Comparison of ENCODE assay signal across 15 cellular contexts in the genomic region with DNA sequence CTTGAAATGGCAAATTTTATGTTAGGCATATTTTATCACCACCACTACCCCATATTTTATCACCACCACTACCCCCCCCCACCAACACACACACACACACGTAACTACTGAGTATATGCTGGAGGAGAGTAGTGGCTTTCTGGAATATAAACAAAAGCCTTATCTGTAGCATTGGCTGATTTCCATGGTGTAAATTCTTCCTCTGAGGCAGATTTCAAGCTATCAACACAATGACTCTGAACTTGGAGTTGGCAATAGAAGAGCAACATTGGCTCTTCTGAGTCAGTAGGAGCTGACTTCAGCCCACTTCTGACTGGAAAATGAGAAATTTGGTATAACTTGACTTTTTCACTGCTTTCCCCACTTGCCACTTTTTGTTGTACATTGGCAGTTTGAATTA.
A peak's percentile ranks its signal among the peaks of the same experiment; 100 is the strongest.
DNase-seq lines count a peak whose midpoint lies in the region; ATAC-seq and TF ChIP-seq lines count a peak whose summit lies in the region.
"Had no signal": no experiment of that assay in that cellular context is flagged by ENCODE, and none has a peak within 500 bp of the region (broad histone marks: within the 10 kb centered on the region; RNA-seq: fewer than 3 reads in every experiment).

No MANE protein-coding gene starts in this region.

- CTCF ChIA-PET in HEK293T (lab: Yijun Ruan, JAX) = no interaction called here

- no peaks in the 10 kb centered on the region for H3K36me3 Mint-ChIP-seq in activated naive CD8-positive, alpha-beta T cell treated with anti-CD3 and anti-CD28 coated beads for 36 hours
- H3K36me3 Mint-ChIP-seq: CD8-positive, alpha-beta memory T cell had no signal

- H3K4me1 Mint-ChIP-seq in activated naive CD8-positive, alpha-beta T cell treated with anti-CD3 and anti-CD28 coated beads for 36 hours = no peaks in the 10 kb centered on the region
- H3K4me1 Mint-ChIP-seq: CD8-positive, alpha-beta memory T cell had no signal

- no peak overlapping the region for H3K4me3 ChIP-seq in fibroblast of pulmonary artery (replicated peaks; ENCODE audit: low read depth, low read length)
- H3K4me3 ChIP-seq: BLaER1, GM12878 had no signal

- DNase-seq in H4 (ENCODE audit: low spot score) (peak; percentile 30), amniotic epithelial cell (ENCODE audit: low read depth) (peak; percentile 44), fibroblast of pulmonary artery (ENCODE audit: low read depth) (peak; percentile 71), left lobe of liver (ENCODE audit: low spot score) (no peak), NCI-H1694 (lab: John Stamatoyannopoulos, UW) (no peak), HEK293T (ENCODE audit: extremely low spot score) (no peak)
- no peak for DNase-seq in activated naive CD8-positive, alpha-beta T cell treated with anti-CD3 and anti-CD28 coated beads for 36 hours
- DNase-seq: 8988T; AML-193; Caco-2; CD8-positive, alpha-beta memory T cell; DMS53 had no signal

- no peak overlapping the region for H3K27ac Mint-ChIP-seq in activated naive CD8-positive, alpha-beta T cell treated with anti-CD3 and anti-CD28 coated beads for 36 hours
- H3K27ac Mint-ChIP-seq: CD8-positive, alpha-beta memory T cell had no signal

- POLR2A ChIA-PET in HEK293T (lab: Yijun Ruan, JAX) = no interaction called here

- H3K4me3 Mint-ChIP-seq in activated naive CD8-positive, alpha-beta T cell treated with anti-CD3 and anti-CD28 coated beads for 36 hours = no peak overlapping the region
- H3K4me3 Mint-ChIP-seq: CD8-positive, alpha-beta memory T cell had no signal

- H3K27me3 Mint-ChIP-seq in activated naive CD8-positive, alpha-beta T cell treated with anti-CD3 and anti-CD28 coated beads for 36 hours = peaks cover 5% of the 10 kb centered on the region

- no peak for TF ChIP-seq CTCF in fibroblast of pulmonary artery (IDR thresholded peaks at IDR 0.05; ENCODE audit: low read length, missing control alignments)

- ATAC-seq in left lobe of liver = peak; percentile 14
- ATAC-seq: GM12878, HCT116 had no signal

- H3K9me3 Mint-ChIP-seq in activated naive CD8-positive, alpha-beta T cell treated with anti-CD3 and anti-CD28 coated beads for 36 hours = no peaks in the 10 kb centered on the region
- H3K9me3 Mint-ChIP-seq: CD8-positive, alpha-beta memory T cell had no signal

TF ChIP-seq in HEK293T, 16 proteins besides CTCF, POLR2A, EP300 and RAD21:
- TF ChIP-seq HDGF (IDR thresholded peaks at IDR 0.05; ENCODE audit: borderline replicate concordance) (no peak), BHLHE40 (IDR thresholded peaks at IDR 0.05; ENCODE audit: borderline replicate concordance) (no peak), NFRKB (IDR thresholded peaks at IDR 0.05) (no peak), FOXK2 (IDR thresholded peaks at IDR 0.05) (no peak), ARNT (IDR thresholded peaks at IDR 0.05) (no peak), TARDBP (IDR thresholded peaks at IDR 0.05) (no peak), L3MBTL2 (conservative IDR thresholded peaks at IDR 0.05) (no peak), SUZ12 (IDR thresholded peaks at IDR 0.05) (no peak), SP1 (IDR thresholded peaks at IDR 0.05) (no peak), LEF1 (IDR thresholded peaks at IDR 0.05; ENCODE audit: borderline replicate concordance) (no peak), ELF4 (IDR thresholded peaks at IDR 0.05) (no peak), ZNF384 (IDR thresholded peaks at IDR 0.05) (no peak), CTBP1 (IDR thresholded peaks at IDR 0.05; ENCODE audit: borderline replicate concordance) (no peak), FOXA1 (IDR thresholded peaks at IDR 0.05) (no peak), FOXM1 (IDR thresholded peaks at IDR 0.05; ENCODE audit: borderline replicate concordance) (no peak)
- TF ChIP-seq, protein P1, sequence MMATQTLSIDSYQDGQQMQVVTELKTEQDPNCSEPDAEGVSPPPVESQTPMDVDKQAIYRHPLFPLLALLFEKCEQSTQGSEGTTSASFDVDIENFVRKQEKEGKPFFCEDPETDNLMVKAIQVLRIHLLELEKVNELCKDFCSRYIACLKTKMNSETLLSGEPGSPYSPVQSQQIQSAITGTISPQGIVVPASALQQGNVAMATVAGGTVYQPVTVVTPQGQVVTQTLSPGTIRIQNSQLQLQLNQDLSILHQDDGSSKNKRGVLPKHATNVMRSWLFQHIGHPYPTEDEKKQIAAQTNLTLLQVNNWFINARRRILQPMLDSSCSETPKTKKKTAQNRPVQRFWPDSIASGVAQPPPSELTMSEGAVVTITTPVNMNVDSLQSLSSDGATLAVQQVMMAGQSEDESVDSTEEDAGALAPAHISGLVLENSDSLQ (IDR thresholded peaks at IDR 0.05) = no peak
TF ChIP-seq in HEK293T: peak in this region for 0.

Comparison
In these comparisons a context has a peak if more than half of its experiments do, and no peak if none do; other contexts are left out.
1. DNase-seq: peak in H4 (single experiment), amniotic epithelial cell (single experiment) and fibroblast of pulmonary artery (single experiment); none in left lobe of liver (single experiment), NCI-H1694 (single experiment), HEK293T (single experiment) and activated naive CD8-positive, alpha-beta T cell treated with anti-CD3 and anti-CD28 coated beads for 36 hours (single experiment).